15 cellular contexts compared by ENCODE assay signal in genomic region chr11:26946209-26946828, GRCh38. TPM values are rescaled to one million over a fixed set of nuclear protein-coding genes. Genes with fewer than 3 reads are reported as not detected.
DNase-seq lines count a peak whose midpoint lies in the region; ATAC-seq and TF ChIP-seq lines count a peak whose summit lies in the region.
"Had no signal": no experiment of that assay in that cellular context is flagged by ENCODE, and none has a peak within 500 bp of the region (broad histone marks: within the 10 kb centered on the region; RNA-seq: fewer than 3 reads in every experiment).

No MANE protein-coding gene starts in this region.

- H4K20me1 ChIP-seq in SK-N-SH (ENCODE audit: insufficient read depth) = no peaks in the 10 kb centered on the region

- no peaks in the 10 kb centered on the region for H3K27me3 Mint-ChIP-seq in CD8-positive, alpha-beta memory T cell

- H3K27ac ChIP-seq in SK-N-SH (ENCODE audit: low read depth in 2 of 2, low read length in 1 of 2) (peak overlapping the region; percentile 87 to 95; a peak in 3 of 4 replicates), esophagus muscularis mucosa (replicated peaks in 1 of 4) (peak overlapping the region in 3 of 4 donors; percentile 65 to 78 (median 70)), sigmoid colon (peak overlapping the region in 3 of 4 donors; percentile 67 to 78 (median 72)), Peyer's patch (no peak overlapping the region)
- no peak overlapping the region for H3K27ac ChIP-seq in CD8-positive, alpha-beta memory T cell (ENCODE audit: low read depth, low read length)
- H3K27ac ChIP-seq: testis had no signal

- TF ChIP-seq CTCF in SK-N-SH (IDR thresholded peaks at IDR 0.05) = no peak
- no peak for TF ChIP-seq CTCF in esophagus muscularis mucosa (IDR thresholded peaks at IDR 0.05)
- TF ChIP-seq CTCF in sigmoid colon (IDR thresholded peaks at IDR 0.05) = no peak
- TF ChIP-seq CTCF in Peyer's patch (IDR thresholded peaks at IDR 0.05) = no peak

- peaks cover 0 to 10% (median 4%) of the 10 kb centered on the region in 5 donors for H3K9me3 Mint-ChIP-seq in CD8-positive, alpha-beta memory T cell
- H3K9me3 Mint-ChIP-seq: nephron progenitor cell had no signal

- no peak overlapping the region for H3K4me2 ChIP-seq in SK-N-SH

- TF ChIP-seq EP300 in SK-N-SH (IDR thresholded peaks at IDR 0.05; ENCODE audit: borderline replicate concordance in 1 of 2, low read depth in 1 of 2, low read length in 1 of 2) (peak in 1 of 2 experiments; percentile 26; a peak in 1 of 4 replicates), esophagus muscularis mucosa (IDR thresholded peaks at IDR 0.05) (no peak), sigmoid colon (IDR thresholded peaks at IDR 0.05) (no peak)

- ATAC-seq in GM18517 (IDR thresholded peaks at IDR 0.05; ENCODE audit: unreplicated experiment) = no peak
- ATAC-seq: K562 had no signal

- H3K4me1 Mint-ChIP-seq in CD8-positive, alpha-beta memory T cell = no peaks in the 10 kb centered on the region
- H3K4me1 Mint-ChIP-seq: nephron progenitor cell had no signal

- H3K4me3 Mint-ChIP-seq in CD8-positive, alpha-beta memory T cell = no peak overlapping the region
- H3K4me3 Mint-ChIP-seq: nephron progenitor cell had no signal

- no peak for TF ChIP-seq RAD21 in SK-N-SH (IDR thresholded peaks at IDR 0.05; ENCODE audit: low read length)

- H3K36me3 ChIP-seq in SK-N-SH (replicated peaks in 1 of 2; ENCODE audit: control insufficient read depth in 1 of 2, insufficient read depth in 2 of 2, low read length in 1 of 2) = no peaks in the 10 kb centered on the region
- H3K36me3 ChIP-seq in esophagus muscularis mucosa = no peaks in the 10 kb centered on the region
- no peaks in the 10 kb centered on the region for H3K36me3 ChIP-seq in sigmoid colon
- no peaks in the 10 kb centered on the region for H3K36me3 ChIP-seq in Peyer's patch
- H3K36me3 ChIP-seq in CD8-positive, alpha-beta memory T cell (ENCODE audit: insufficient read depth, low read length) = no peaks in the 10 kb centered on the region

- intact Hi-C loops in esophagus muscularis mucosa (cut with DNase I) = loop anchor here (2.0 to 5.0 kb wide), 3 partner anchors 48 to 119 kb away; partner anchors contain the start of gene FIBIN
- intact Hi-C loops in sigmoid colon (cut with DNase I) = loop anchor here (5.0 kb wide), 2 partner anchors 46 to 189 kb away; partner anchors contain the start of gene FIBIN

- no peaks in the 10 kb centered on the region for H3K9me2 ChIP-seq in SK-N-SH

- TF ChIP-seq POLR2A in esophagus muscularis mucosa (IDR thresholded peaks at IDR 0.05; ENCODE audit: low read depth) (no peak), sigmoid colon (IDR thresholded peaks at IDR 0.05) (no peak), Peyer's patch (IDR thresholded peaks at IDR 0.05) (no peak)

- WGBS in SK-N-SH (ENCODE audit: low lambda C conversion rate) = 12% methylated on average over 2 of the region's 2 CpGs
- 61% methylated on average over 2 of the region's 2 CpGs for WGBS in esophagus muscularis mucosa
- 66 to 74% methylated on average over 2 of the region's 2 CpGs for WGBS in sigmoid colon, 2 donors

- H3K4me1 ChIP-seq in SK-N-SH (ENCODE audit: control insufficient read depth in 1 of 2, insufficient read depth in 2 of 2, low read depth in 1 of 2, low read length in 1 of 2) (peaks cover 11 to 36% of the 10 kb centered on the region in 2 experiments), esophagus muscularis mucosa (peaks cover 0 to 64% (median 43%) of the 10 kb centered on the region in 4 donors), sigmoid colon (peaks cover 0 to 49% (median 37%) of the 10 kb centered on the region in 4 donors), Peyer's patch (no peaks in the 10 kb centered on the region)
- H3K4me1 ChIP-seq in CD8-positive, alpha-beta memory T cell (ENCODE audit: insufficient read depth, low read length) = no peaks in the 10 kb centered on the region
- H3K4me1 ChIP-seq: testis had no signal

- H3K9me3 ChIP-seq in SK-N-SH (no peaks in the 10 kb centered on the region), esophagus muscularis mucosa (no peaks in the 10 kb centered on the region), sigmoid colon (no peaks in the 10 kb centered on the region), Peyer's patch (no peaks in the 10 kb centered on the region)
- H3K9me3 ChIP-seq in CD8-positive, alpha-beta memory T cell (ENCODE audit: low read length) = no peaks in the 10 kb centered on the region
- H3K9me3 ChIP-seq: testis had no signal

- no peaks in the 10 kb centered on the region for H3K27me3 ChIP-seq in SK-N-SH (ENCODE audit: insufficient read depth)
- H3K27me3 ChIP-seq in esophagus muscularis mucosa = no peaks in the 10 kb centered on the region
- no peaks in the 10 kb centered on the region for H3K27me3 ChIP-seq in sigmoid colon
- H3K27me3 ChIP-seq in Peyer's patch = no peaks in the 10 kb centered on the region
- no peaks in the 10 kb centered on the region for H3K27me3 ChIP-seq in CD8-positive, alpha-beta memory T cell (ENCODE audit: insufficient read depth, low read length, poor library complexity, severe bottlenecking)
- H3K27me3 ChIP-seq: testis had no signal

- H3K79me2 ChIP-seq in SK-N-SH (ENCODE audit: insufficient read depth) = no peaks in the 10 kb centered on the region

- H3K4me3 ChIP-seq in SK-N-SH (ENCODE audit: low read depth in 2 of 2, low read length in 1 of 2) = no peak overlapping the region
- H3K4me3 ChIP-seq in esophagus muscularis mucosa = no peak overlapping the region
- H3K4me3 ChIP-seq in sigmoid colon = no peak overlapping the region
- H3K4me3 ChIP-seq in Peyer's patch = no peak overlapping the region
- no peak overlapping the region for H3K4me3 ChIP-seq in CD8-positive, alpha-beta memory T cell (ENCODE audit: low read length)
- H3K4me3 ChIP-seq: K562, testis had no signal

- DNase-seq in GM03348 (ENCODE audit: low spot score) (peak; percentile 17), SK-N-SH (no peak), esophagus muscularis mucosa (ENCODE audit: extremely low spot score) (no peak), sigmoid colon (no peak), Peyer's patch (no peak), SK-N-DZ (ENCODE audit: low spot score) (no peak)
- no peak for DNase-seq in CD8-positive, alpha-beta memory T cell
- DNase-seq: activated CD4-positive, alpha-beta T cell treated with anti-CD3 and anti-CD28 coated beads, Interleukin-2, amount 50 U/mL, for 48 hours; cortex of kidney; NCI-H1092 treated with DMSO at 0.1 percent for 48 hours; nephron progenitor cell; testis had no signal

- H2AFZ ChIP-seq in SK-N-SH (ENCODE audit: low read depth) = peak overlapping the region; percentile 56

- CTCF ChIA-PET in SK-N-SH (lab: Yijun Ruan, JAX) = no interaction called here
- CTCF ChIA-PET in CD8-positive, alpha-beta memory T cell (lab: Charles Lee) = no interaction called here

- no peak overlapping the region for H3K27ac Mint-ChIP-seq in CD8-positive, alpha-beta memory T cell
- H3K27ac Mint-ChIP-seq: nephron progenitor cell had no signal

- no peaks in the 10 kb centered on the region for H3K36me3 Mint-ChIP-seq in CD8-positive, alpha-beta memory T cell

- peaks cover 40% of the 10 kb centered on the region for H3F3A ChIP-seq in SK-N-SH (replicated peaks; ENCODE audit: insufficient read depth)

- peak overlapping the region; percentile 45; the same call in 1 of the 2 replicates for H3K9ac ChIP-seq in SK-N-SH

- POLR2A ChIA-PET in SK-N-SH (lab: Yijun Ruan, JAX) = no interaction called here
- POLR2A ChIA-PET in CD8-positive, alpha-beta memory T cell (lab: Charles Lee) = no interaction called here

TF ChIP-seq in SK-N-SH, 30 proteins besides CTCF, POLR2A, EP300 and RAD21 (continues in another document):
- TF ChIP-seq MEF2A (IDR thresholded peaks at IDR 0.05; ENCODE audit: borderline replicate concordance, low read depth) = 0 out of 2 replicates have a peak, but pooled peaks have one; percentile 11
- TF ChIP-seq JUND (IDR thresholded peaks at IDR 0.05) = peak; percentile 63
- peak; percentile 69; the same call in 1 of the 2 replicates for TF ChIP-seq YY1 (IDR thresholded peaks at IDR 0.05; ENCODE audit: low read depth)
- peak; percentile 57; the same call in 1 of the 2 replicates for TF ChIP-seq FOSL2 (IDR thresholded peaks at IDR 0.05; ENCODE audit: borderline replicate concordance, low read depth)
- no peak for TF ChIP-seq GABPA (IDR thresholded peaks at IDR 0.05; ENCODE audit: low read depth)
- TF ChIP-seq TCF12 (IDR thresholded peaks at IDR 0.05) = peak; percentile 77
- TF ChIP-seq MAX (IDR thresholded peaks at IDR 0.05; ENCODE audit: low read depth) = no peak; the same call in 1 of the 2 replicates
- TF ChIP-seq GATA2 (CRISPR knock-in tag; IDR thresholded peaks at IDR 0.05) = no peak
- TF ChIP-seq, protein P1, sequence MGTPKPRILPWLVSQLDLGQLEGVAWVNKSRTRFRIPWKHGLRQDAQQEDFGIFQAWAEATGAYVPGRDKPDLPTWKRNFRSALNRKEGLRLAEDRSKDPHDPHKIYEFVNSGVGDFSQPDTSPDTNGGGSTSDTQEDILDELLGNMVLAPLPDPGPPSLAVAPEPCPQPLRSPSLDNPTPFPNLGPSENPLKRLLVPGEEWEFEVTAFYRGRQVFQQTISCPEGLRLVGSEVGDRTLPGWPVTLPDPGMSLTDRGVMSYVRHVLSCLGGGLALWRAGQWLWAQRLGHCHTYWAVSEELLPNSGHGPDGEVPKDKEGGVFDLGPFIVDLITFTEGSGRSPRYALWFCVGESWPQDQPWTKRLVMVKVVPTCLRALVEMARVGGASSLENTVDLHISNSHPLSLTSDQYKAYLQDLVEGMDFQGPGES (IDR thresholded peaks at IDR 0.05; ENCODE audit: low read depth, low read length) = no peak
- TF ChIP-seq RXRA (IDR thresholded peaks at IDR 0.05; ENCODE audit: borderline replicate concordance, low read depth) = peak; percentile 65; the same call in 1 of the 2 replicates
- TF ChIP-seq POLR2AphosphoS5 (IDR thresholded peaks at IDR 0.05; ENCODE audit: low read depth, low read length) = peak; percentile 24; the same call in 1 of the 2 replicates

RNA-seq across cellular contexts. Expression of gene FIBIN, which starts 47.6 kb away (rescaled TPM):
- polyA plus RNA-seq in SK-N-SH (2012; rRNA removed) (0.55 and 0.66 TPM in 2 replicates), sigmoid colon (1 to 10 TPM in 2 of 3 donors, under 1 TPM in 1; 0.46 to 6.0 (median 4.6) TPM)
- polyA plus RNA-seq in SK-N-SH (2012; cell fraction: cytosol; rRNA removed) = 0.45 and 0.47 TPM in 2 replicates
- 0.59 and 0.75 TPM in 2 replicates for polyA plus RNA-seq in SK-N-SH (2012; cell fraction: nucleus; rRNA removed)
- total RNA-seq in esophagus muscularis mucosa (100 to 1,000 TPM in 2 of 4 donors, 10 to 100 TPM in 2; 76.4 to 151 (median 101) TPM), sigmoid colon (10 to 100 TPM; 29.1 to 54.6 (median 34.1) TPM), Peyer's patch (10 to 100 TPM in 1 of 4 donors, 1 to 10 TPM in 2, not detected in 1; 1.6 to 10.6 (median 2.5) TPM)
- 0.07 and 0.28 TPM in 2 replicates for polyA plus RNA-seq in SK-N-DZ (2014; cell fraction: cytosol; rRNA removed)
- polyA plus RNA-seq in SK-N-DZ (2014; cell fraction: nucleus; rRNA removed) = 0.15 TPM in 1 of 2 replicates, not detected in the other
- total RNA-seq in CD8-positive, alpha-beta memory T cell = not detected
- not detected for polyA plus RNA-seq in CD8-positive, alpha-beta memory T cell
- total RNA-seq: K562, SK-MEL-5 had no signal
- polyA plus RNA-seq: K562 had no signal

Comparison
In these comparisons a context has a peak if more than half of its experiments do, and no peak if none do; other contexts are left out.
1. H3K27ac ChIP-seq: peak in SK-N-SH (2 of 2), esophagus muscularis mucosa (3 of 4) and sigmoid colon (3 of 4); none in Peyer's patch (0 of 4) and CD8-positive, alpha-beta memory T cell (single experiment).